8 cellular contexts compared by ENCODE assay signal in genomic region chr15:88913017-88913849, GRCh38. TPM values are rescaled to one million over a fixed set of nuclear protein-coding genes. Genes with fewer than 3 reads are reported as not detected.
DNase-seq lines count a peak whose midpoint lies in the region; ATAC-seq, FAIRE-seq and TF ChIP-seq lines count a peak whose summit lies in the region.

MFGE8 (minus strand) TSS chr15:88913379; CDS start chr15:88913319, 60 bp downstream.

- no peak for TF ChIP-seq CTCF in A549 (IDR thresholded peaks at IDR 0.05)

- peak within 1 kb of the TSS; percentile 73 to 89 for H3K27ac ChIP-seq in A549
- no peak within 1 kb of the TSS for H3K27ac ChIP-seq in muscle layer of duodenum (ENCODE audit: low read length)

- peak; percentile 77 to 87 for DNase-seq in A549 (ENCODE audit: low read depth in 1 of 2, low spot score in 1 of 2)
- DNase-seq in OCI-M1 (lab: John Stamatoyannopoulos, UW): peak; percentile 71
- peak; percentile 59 for DNase-seq in activated T-cell treated with anti-CD3 and anti-CD28 coated beads, Interleukin-2, amount 50 U/mL, for 4 hours
- peak; percentile 38 to 57 for DNase-seq in stimulated activated CD8-positive, alpha-beta memory T cell treated with anti-CD3 and anti-CD28 coated beads, Interleukin-7, amount 100 ng/mL, for 4 hours (ENCODE audit: low read depth in 2 of 2)

- no peaks in the 10 kb centered on the region for H3K9me3 ChIP-seq in A549
- no peaks in the 10 kb centered on the region for H3K9me3 ChIP-seq in muscle layer of duodenum (ENCODE audit: control insufficient read depth in 1 of 2, low read length in 2 of 2)

- H3K27me3 ChIP-seq in muscle layer of duodenum (ENCODE audit: low read depth, low read length): no peaks in the 10 kb centered on the region

- peak within 1 kb of the TSS; percentile 85 for H3K4me3 Mint-ChIP-seq in activated T-cell treated with anti-CD3 and anti-CD28 coated beads, Interleukin-2, amount 50 U/mL, for 4 hours

- H3K9me3 Mint-ChIP-seq in activated T-cell treated with anti-CD3 and anti-CD28 coated beads, Interleukin-2, amount 50 U/mL, for 4 hours: no peaks in the 10 kb centered on the region

- H3K4me1 Mint-ChIP-seq in activated T-cell treated with anti-CD3 and anti-CD28 coated beads, Interleukin-2, amount 50 U/mL, for 4 hours (ENCODE audit: low read depth): peaks cover 22% of the 10 kb centered on the region

- ATAC-seq in A549: peak; percentile 84 to 90
- peak; percentile 54 for ATAC-seq in GM18870 (IDR thresholded peaks at IDR 0.05; ENCODE audit: unreplicated experiment)
- ATAC-seq in HG03097 (IDR thresholded peaks at IDR 0.05; ENCODE audit: low FRiP score, unreplicated experiment): peak; percentile 58
- peak; percentile 95 to 96 for ATAC-seq in activated T-cell treated with anti-CD3 and anti-CD28 coated beads, Interleukin-2, amount 50 U/mL, for 4 hours
- ATAC-seq in esophagus mucosa: peak; percentile 85

- H3K4me1 ChIP-seq in A549 (peaks cover 26% of the 10 kb centered on the region), muscle layer of duodenum (ENCODE audit: control insufficient read depth in 1 of 2, insufficient read depth in 2 of 2, low read length in 2 of 2) (peaks cover 0 to 8% of the 10 kb centered on the region in 2 donors)

- POLR2A ChIA-PET in A549 (lab: Yijun Ruan, JAX): interaction anchor here (0.5 to 3.4 kb wide), 13 partner anchors 8 to 869 kb away, joined by 3 to 40 read pairs (median 5); no protein-coding TSS in a partner anchor

- peaks cover 0 to 10% of the 10 kb centered on the region in 2 donors for H3K36me3 ChIP-seq in muscle layer of duodenum (ENCODE audit: control insufficient read depth in 1 of 2, insufficient read depth in 2 of 2, low read length in 2 of 2)

- H3K27me3 Mint-ChIP-seq in activated T-cell treated with anti-CD3 and anti-CD28 coated beads, Interleukin-2, amount 50 U/mL, for 4 hours (ENCODE audit: low read depth): peaks cover 8% of the 10 kb centered on the region

- peak within 1 kb of the TSS; percentile 88 for H3K4me2 ChIP-seq in A549

- peaks cover 4% of the 10 kb centered on the region for H3K36me3 Mint-ChIP-seq in activated T-cell treated with anti-CD3 and anti-CD28 coated beads, Interleukin-2, amount 50 U/mL, for 4 hours (ENCODE audit: insufficient read depth)

- CTCF ChIA-PET in A549 (lab: Yijun Ruan, JAX): interaction anchor here (0.8 to 32.8 kb wide), 7 partner anchors 8 to 115 kb away, joined by 3 to 851 read pairs (median 17); partner anchors contain the start of gene HAPLN3

- TF ChIP-seq EP300 in A549 (IDR thresholded peaks at IDR 0.05): no peak

- 0 out of 5 replicates have a peak, but pooled peaks of 1 of the 2 experiments have one; percentile 20 for TF ChIP-seq RAD21 in A549 (conservative IDR thresholded peaks at IDR 0.05 in 1 of 2, IDR thresholded peaks at IDR 0.05 in 1 of 2)

- peak; percentile 96 for TF ChIP-seq POLR2A in A549 (IDR thresholded peaks at IDR 0.05; ENCODE audit: low read length)

- no peak for FAIRE-seq in A549 (lab: Jason Lieb, UNC)

- H3K4me3 ChIP-seq in A549 (peak within 1 kb of the TSS; percentile 66), muscle layer of duodenum (ENCODE audit: low read depth in 1 of 2, low read length in 2 of 2) (peak within 1 kb of the TSS; percentile 77 to 86)

- under 1% methylated on average over 41 of the region's 67 CpGs for WGBS in A549 (ENCODE audit: missing lambda C conversion rate)

TF ChIP-seq in A549, 52 proteins besides CTCF, POLR2A, EP300 and RAD21 (continues in another document):
- TF ChIP-seq RFX5 (IDR thresholded peaks at IDR 0.05): no peak
- no peak for TF ChIP-seq RARB (CRISPR knock-in tag; IDR thresholded peaks at IDR 0.05)
- no peak for TF ChIP-seq ELK1 (IDR thresholded peaks at IDR 0.05; ENCODE audit: low read depth, low read length)
- no peak for TF ChIP-seq NR3C1 (IDR thresholded peaks at IDR 0.05)
- no peak for TF ChIP-seq MAFK (IDR thresholded peaks at IDR 0.05; ENCODE audit: partially characterized antibody)
- no peak for TF ChIP-seq CHD2 (IDR thresholded peaks at IDR 0.05; ENCODE audit: low read length, partially characterized antibody)
- TF ChIP-seq RNF2 (IDR thresholded peaks at IDR 0.05; ENCODE audit: borderline replicate concordance, low read depth): no peak
- no peak for TF ChIP-seq POLR2AphosphoS2 (conservative IDR thresholded peaks at IDR 0.05; ENCODE audit: low read length)
- no peak for TF ChIP-seq FOXS1 (CRISPR knock-in tag; IDR thresholded peaks at IDR 0.05)
- TF ChIP-seq MYC (IDR thresholded peaks at IDR 0.05; ENCODE audit: borderline replicate concordance, low read length): no peak
- peak; percentile 72; the same call in 1 of the 2 replicates for TF ChIP-seq E2F6 (IDR thresholded peaks at IDR 0.05; ENCODE audit: borderline replicate concordance, low read depth)
- TF ChIP-seq KDM5A (IDR thresholded peaks at IDR 0.05): no peak
- no peak for TF ChIP-seq HMGXB4 (CRISPR knock-in tag; IDR thresholded peaks at IDR 0.05; ENCODE audit: borderline replicate concordance)
- no peak for TF ChIP-seq HDAC2 (IDR thresholded peaks at IDR 0.05)
- no peak for TF ChIP-seq ATOH8 (CRISPR knock-in tag; IDR thresholded peaks at IDR 0.05; ENCODE audit: low read depth)
- TF ChIP-seq GATA3 (IDR thresholded peaks at IDR 0.05; ENCODE audit: borderline replicate concordance): peak; percentile 17; the same call in 1 of the 2 replicates
- TF ChIP-seq PHF8 (IDR thresholded peaks at IDR 0.05; ENCODE audit: borderline replicate concordance, low read depth): peak; percentile 38; the same call in 1 of the 2 replicates
- peak; percentile 76 for TF ChIP-seq MAX (IDR thresholded peaks at IDR 0.05)
- peak in 1 of 2 experiments; percentile 50; a peak in 2 of 5 replicates for TF ChIP-seq JUN (IDR thresholded peaks at IDR 0.05)
- no peak for TF ChIP-seq HOXB5 (CRISPR knock-in tag; IDR thresholded peaks at IDR 0.05)
- TF ChIP-seq ZFP36 (IDR thresholded peaks at IDR 0.05; ENCODE audit: borderline replicate concordance, partially characterized antibody): no peak
- TF ChIP-seq ZNF302 (CRISPR knock-in tag; IDR thresholded peaks at IDR 0.05): no peak
- TF ChIP-seq MAZ (IDR thresholded peaks at IDR 0.05; ENCODE audit: borderline replicate concordance, low read depth, low read length): no peak
- TF ChIP-seq EHF (CRISPR knock-in tag; IDR thresholded peaks at IDR 0.05): no peak

RNA-seq across cellular contexts. Expression of gene MFGE8, which starts in this region (rescaled TPM):
- 206 and 213 TPM in 2 replicates for polyA plus RNA-seq in A549 (2011; rRNA removed)
- polyA plus RNA-seq in A549 (2012; cell fraction: cytosol; rRNA removed): 330 and 384 TPM in 2 replicates
- polyA plus RNA-seq in A549 (2012; cell fraction: nucleus; rRNA removed): 1,238 and 1,252 TPM in 2 replicates
- polyA plus RNA-seq in A549 (2017; fragmentation: RNase III; extraction: RNeasy Plus Mini Kit Qiagen cat#74134 plus additional on column Dnase treatment): 403 to 506 TPM (median 446 TPM) in 3 replicates
- polyA minus RNA-seq in A549 (2011; rRNA and poly(A)+ RNA removed): 165 and 194 TPM in 2 replicates
- total RNA-seq in activated T-cell treated with anti-CD3 and anti-CD28 coated beads, Interleukin-2, amount 50 U/mL, for 4 hours: 1 to 10 TPM; 4.7 to 5.7 (median 5.1) TPM
- 43.8 TPM for total RNA-seq in esophagus mucosa
